Comparison of ENCODE assay signal across 8 cellular contexts in the genomic region with DNA sequence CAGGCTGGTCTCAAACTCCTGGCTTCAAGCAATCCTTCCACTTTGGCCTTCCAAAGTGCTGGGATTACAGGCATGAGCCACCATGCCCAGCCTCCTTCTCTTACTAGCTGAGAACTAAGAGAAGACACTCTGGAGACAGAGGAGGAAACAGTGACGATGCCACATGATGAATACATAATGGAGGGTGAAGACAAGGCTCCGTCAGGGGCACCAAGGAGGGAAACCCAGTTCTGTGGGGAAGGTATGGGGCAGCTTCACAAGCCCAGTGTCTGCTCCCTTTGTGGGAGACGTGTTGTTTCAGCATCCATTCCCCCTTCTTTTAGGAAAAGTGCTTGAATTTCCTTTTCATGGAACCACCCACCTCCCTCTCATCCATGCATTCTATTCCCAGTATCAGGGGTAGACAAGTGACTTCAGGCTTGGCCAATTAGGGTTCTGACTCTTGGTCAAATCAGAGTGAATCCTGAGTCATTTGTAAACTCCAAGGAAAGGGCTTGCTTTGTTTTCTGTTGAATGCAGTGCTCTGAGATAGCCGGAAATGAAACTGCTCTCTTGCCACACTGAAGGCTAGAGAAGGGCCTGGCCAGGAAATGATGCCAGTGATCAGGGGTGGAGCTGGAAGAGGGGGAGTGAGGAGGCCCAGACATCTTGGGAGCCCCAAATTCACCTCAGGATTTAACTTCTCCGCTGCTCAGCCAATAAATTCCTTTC. TPM values are rescaled to one million over a fixed set of nuclear protein-coding genes. Genes with fewer than 3 reads are reported as not detected.
DNase-seq lines count a peak whose midpoint lies in the region; FAIRE-seq and TF ChIP-seq lines count a peak whose summit lies in the region.

No MANE protein-coding gene starts in this region.

- peak; percentile 86 for FAIRE-seq in GM12892 (lab: Jason Lieb, UNC)

- no peaks in the 10 kb centered on the region for H3K9me3 Mint-ChIP-seq in Caco-2 (ENCODE audit: unreplicated experiment)

- H3K36me3 Mint-ChIP-seq in Caco-2 (ENCODE audit: insufficient read depth, unreplicated experiment) = peaks cover 13% of the 10 kb centered on the region

- intact Hi-C loops in Caco-2 (cut with micrococcal nuclease; ENCODE audit: unreplicated experiment) = no loop called here

- no peaks in the 10 kb centered on the region; the same call in 1 of the 2 replicates for H3K4me1 ChIP-seq in Caco-2

- H3K4me1 Mint-ChIP-seq in Caco-2 (ENCODE audit: low read depth, unreplicated experiment) = no peaks in the 10 kb centered on the region

- DNase-seq in GM12892 (ENCODE audit: insufficient read length) (peak; percentile 65), HCEC 1CT (peak; percentile 87), NB4 (ENCODE audit: low read depth) (peak; percentile 87), foreskin melanocyte (peak; percentile 97), Caco-2 (no peak), NCI-H2227 treated with DMSO at 0.1 percent for 48 hours (lab: John Stamatoyannopoulos, UW) (no peak)
- DNase-seq in activated T-cell treated with anti-CD3 and anti-CD28 coated beads, Interleukin-2, amount 50 U/mL, for 48 hours = peak; percentile 67 to 71
- peak; percentile 48 to 55 (median 52) for DNase-seq in stimulated activated CD4-positive, alpha-beta T cell treated with anti-CD3 and anti-CD28 coated beads, Interleukin-12 subunit alpha, Interleukin-12 subunit beta, amount 100 ng/mL, for 48 hours (ENCODE audit: low read depth in 2 of 3, low spot score in 1 of 3)

- TF ChIP-seq CTCF in NB4 (IDR thresholded peaks at IDR 0.05; ENCODE audit: low read depth, low read length) (no peak), Caco-2 (IDR thresholded peaks at IDR 0.05; ENCODE audit: insufficient read depth in 1 of 2, low read depth in 1 of 2, low read length in 1 of 2, severe bottlenecking in 1 of 2, unreplicated experiment in 1 of 2) (no peak)

- CTCF ChIA-PET in Caco-2 (lab: Charles Lee) = interaction anchor here (1.5 kb wide), 1 partner anchor 103 kb away, joined by 4 read pairs; a partner anchor contains a TSS

- no peaks in the 10 kb centered on the region for H3K36me3 ChIP-seq in Caco-2 (ENCODE audit: control insufficient read depth, insufficient read depth, low read length)

- H3K9me3 ChIP-seq in Caco-2 = no peaks in the 10 kb centered on the region

- no TSS peak for BruUV-seq in Caco-2 (replicated peaks; lab: Mats Ljungman, UMichigan)

- H3K4me3 ChIP-seq in NB4 (ENCODE audit: low read depth, low read length) = peak overlapping the region; percentile 3
- H3K4me3 ChIP-seq in Caco-2 (ENCODE audit: low read depth, low read length) = no peak overlapping the region

- no peak overlapping the region for H3K4me3 Mint-ChIP-seq in Caco-2 (ENCODE audit: unreplicated experiment)

- no peak overlapping the region for H3K27ac Mint-ChIP-seq in Caco-2 (ENCODE audit: unreplicated experiment)

- TF ChIP-seq POLR2A in GM12892 (IDR thresholded peaks at IDR 0.05; ENCODE audit: low read depth, low read length) (no peak; the same call in 1 of the 2 replicates), NB4 (IDR thresholded peaks at IDR 0.05; ENCODE audit: extremely low read depth, insufficient read length) (peak; percentile 43)

- POLR2A ChIA-PET in Caco-2 (lab: Charles Lee) = no interaction called here

- H3K27me3 Mint-ChIP-seq in Caco-2 (ENCODE audit: insufficient read depth, unreplicated experiment) = no peaks in the 10 kb centered on the region

- no peaks in the 10 kb centered on the region for H3K27me3 ChIP-seq in Caco-2 (replicated peaks; ENCODE audit: control insufficient read depth, insufficient read depth, low read length)

RNA-seq across cellular contexts. Expression of a gene that starts 23.7 kb away (rescaled TPM):
- polyA plus RNA-seq in GM12892 (2012; ENCODE audit: missing spikeins) = 9.1 TPM
- total RNA-seq in Caco-2 (2022) = 43.3 and 49.1 TPM in 2 replicates

RNA-seq across cellular contexts. Expression of a gene that starts 24.0 kb away (rescaled TPM):
- 34.5 TPM for polyA plus RNA-seq in GM12892 (2012; ENCODE audit: missing spikeins)
- 93.8 and 97.9 TPM in 2 replicates for total RNA-seq in Caco-2 (2022)

RNA-seq across cellular contexts. Expression of a gene that starts 33.4 kb away (rescaled TPM):
- 95.5 TPM for polyA plus RNA-seq in GM12892 (2012; ENCODE audit: missing spikeins)
- 214 and 224 TPM in 2 replicates for total RNA-seq in Caco-2 (2022)

Comparison
In these comparisons a context has a peak if more than half of its experiments do, and no peak if none do; other contexts are left out.
1. DNase-seq: peak in GM12892 (single experiment), HCEC 1CT (single experiment), NB4 (single experiment), activated T-cell treated with anti-CD3 and anti-CD28 coated beads, Interleukin-2, amount 50 U/mL, for 48 hours (2 of 2), foreskin melanocyte (single experiment) and stimulated activated CD4-positive, alpha-beta T cell treated with anti-CD3 and anti-CD28 coated beads, Interleukin-12 subunit alpha, Interleukin-12 subunit beta, amount 100 ng/mL, for 48 hours (3 of 3); none in Caco-2 (0 of 2) and NCI-H2227 treated with DMSO at 0.1 percent for 48 hours (single experiment).